2 cellular contexts compared by ENCODE assay signal in the genomic region with DNA sequence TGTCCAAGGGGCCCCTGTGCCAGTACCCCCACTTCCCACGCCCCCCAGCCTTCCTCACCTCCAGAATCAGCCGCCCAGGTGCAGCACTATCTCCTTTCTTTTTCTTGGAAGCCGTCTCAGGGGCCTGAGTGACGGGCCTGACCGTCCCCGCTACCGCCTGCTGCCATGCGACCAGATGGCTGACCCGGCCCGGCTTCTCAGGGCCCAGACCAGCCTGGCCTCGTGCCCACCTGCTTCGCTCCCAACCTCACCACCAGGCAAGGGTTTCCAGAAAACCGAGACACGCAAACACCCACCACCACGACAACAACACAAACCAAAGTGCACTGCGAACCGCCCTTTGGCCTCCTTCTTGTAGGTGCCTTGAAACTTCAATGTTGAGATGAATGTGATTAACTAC.
TF ChIP-seq lines count a peak whose summit lies in the region.

No MANE protein-coding gene starts in this region.

TF ChIP-seq in IMR-90, 13 proteins besides CTCF, POLR2A, EP300 and RAD21:
- TF ChIP-seq FOS (IDR thresholded peaks at IDR 0.05; ENCODE audit: low read depth, low read length) (no peak), RCOR1 (IDR thresholded peaks at IDR 0.05; ENCODE audit: insufficient replicate concordance, low read length) (no peak), RFX5 (IDR thresholded peaks at IDR 0.05; ENCODE audit: low read depth, low read length) (no peak), CHD1 (IDR thresholded peaks at IDR 0.05; ENCODE audit: low read depth, low read length) (no peak), BHLHE40 (IDR thresholded peaks at IDR 0.05; ENCODE audit: low read depth, low read length) (no peak), MXI1 (IDR thresholded peaks at IDR 0.05; ENCODE audit: borderline replicate concordance, low read depth, low read length) (no peak), SMC3 (IDR thresholded peaks at IDR 0.05; ENCODE audit: low read depth, low read length) (no peak), CEBPB (IDR thresholded peaks at IDR 0.05; ENCODE audit: low read depth, low read length) (no peak), NFE2L2 (IDR thresholded peaks at IDR 0.05; ENCODE audit: low read depth, low read length) (no peak), MAFK (IDR thresholded peaks at IDR 0.05; ENCODE audit: low read depth, low read length) (no peak), MAZ (IDR thresholded peaks at IDR 0.05; ENCODE audit: borderline replicate concordance, low read depth, low read length) (no peak)
- TF ChIP-seq, protein P1, sequence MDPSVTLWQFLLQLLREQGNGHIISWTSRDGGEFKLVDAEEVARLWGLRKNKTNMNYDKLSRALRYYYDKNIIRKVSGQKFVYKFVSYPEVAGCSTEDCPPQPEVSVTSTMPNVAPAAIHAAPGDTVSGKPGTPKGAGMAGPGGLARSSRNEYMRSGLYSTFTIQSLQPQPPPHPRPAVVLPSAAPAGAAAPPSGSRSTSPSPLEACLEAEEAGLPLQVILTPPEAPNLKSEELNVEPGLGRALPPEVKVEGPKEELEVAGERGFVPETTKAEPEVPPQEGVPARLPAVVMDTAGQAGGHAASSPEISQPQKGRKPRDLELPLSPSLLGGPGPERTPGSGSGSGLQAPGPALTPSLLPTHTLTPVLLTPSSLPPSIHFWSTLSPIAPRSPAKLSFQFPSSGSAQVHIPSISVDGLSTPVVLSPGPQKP (IDR thresholded peaks at IDR 0.05; ENCODE audit: borderline replicate concordance, low read depth, low read length), result no peak
- TF ChIP-seq, protein P2, sequence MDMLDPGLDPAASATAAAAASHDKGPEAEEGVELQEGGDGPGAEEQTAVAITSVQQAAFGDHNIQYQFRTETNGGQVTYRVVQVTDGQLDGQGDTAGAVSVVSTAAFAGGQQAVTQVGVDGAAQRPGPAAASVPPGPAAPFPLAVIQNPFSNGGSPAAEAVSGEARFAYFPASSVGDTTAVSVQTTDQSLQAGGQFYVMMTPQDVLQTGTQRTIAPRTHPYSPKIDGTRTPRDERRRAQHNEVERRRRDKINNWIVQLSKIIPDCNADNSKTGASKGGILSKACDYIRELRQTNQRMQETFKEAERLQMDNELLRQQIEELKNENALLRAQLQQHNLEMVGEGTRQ (IDR thresholded peaks at IDR 0.05; ENCODE audit: low read depth, low read length), result no peak
TF ChIP-seq in IMR-90: peak in this region for 0.

TF ChIP-seq in H1, 55 proteins besides CTCF, POLR2A, EP300 and RAD21:
- TF ChIP-seq CHD2 (IDR thresholded peaks at IDR 0.05; ENCODE audit: low read length) (no peak), KDM4A (IDR thresholded peaks at IDR 0.05; ENCODE audit: low read depth, low read length, severe bottlenecking) (no peak), SP1 (IDR thresholded peaks at IDR 0.05; ENCODE audit: low read depth, low read length) (no peak), NANOG (IDR thresholded peaks at IDR 0.05; ENCODE audit: insufficient read depth, low read depth, low read length, poor library complexity, severe bottlenecking) (no peak), TEAD4 (IDR thresholded peaks at IDR 0.05; ENCODE audit: low read depth, low read length) (no peak), NRF1 (IDR thresholded peaks at IDR 0.05; ENCODE audit: low read depth, low read length) (no peak), SAP30 (IDR thresholded peaks at IDR 0.05; ENCODE audit: insufficient read depth, insufficient replicate concordance, low read length) (no peak)
- TF ChIP-seq, protein P3, sequence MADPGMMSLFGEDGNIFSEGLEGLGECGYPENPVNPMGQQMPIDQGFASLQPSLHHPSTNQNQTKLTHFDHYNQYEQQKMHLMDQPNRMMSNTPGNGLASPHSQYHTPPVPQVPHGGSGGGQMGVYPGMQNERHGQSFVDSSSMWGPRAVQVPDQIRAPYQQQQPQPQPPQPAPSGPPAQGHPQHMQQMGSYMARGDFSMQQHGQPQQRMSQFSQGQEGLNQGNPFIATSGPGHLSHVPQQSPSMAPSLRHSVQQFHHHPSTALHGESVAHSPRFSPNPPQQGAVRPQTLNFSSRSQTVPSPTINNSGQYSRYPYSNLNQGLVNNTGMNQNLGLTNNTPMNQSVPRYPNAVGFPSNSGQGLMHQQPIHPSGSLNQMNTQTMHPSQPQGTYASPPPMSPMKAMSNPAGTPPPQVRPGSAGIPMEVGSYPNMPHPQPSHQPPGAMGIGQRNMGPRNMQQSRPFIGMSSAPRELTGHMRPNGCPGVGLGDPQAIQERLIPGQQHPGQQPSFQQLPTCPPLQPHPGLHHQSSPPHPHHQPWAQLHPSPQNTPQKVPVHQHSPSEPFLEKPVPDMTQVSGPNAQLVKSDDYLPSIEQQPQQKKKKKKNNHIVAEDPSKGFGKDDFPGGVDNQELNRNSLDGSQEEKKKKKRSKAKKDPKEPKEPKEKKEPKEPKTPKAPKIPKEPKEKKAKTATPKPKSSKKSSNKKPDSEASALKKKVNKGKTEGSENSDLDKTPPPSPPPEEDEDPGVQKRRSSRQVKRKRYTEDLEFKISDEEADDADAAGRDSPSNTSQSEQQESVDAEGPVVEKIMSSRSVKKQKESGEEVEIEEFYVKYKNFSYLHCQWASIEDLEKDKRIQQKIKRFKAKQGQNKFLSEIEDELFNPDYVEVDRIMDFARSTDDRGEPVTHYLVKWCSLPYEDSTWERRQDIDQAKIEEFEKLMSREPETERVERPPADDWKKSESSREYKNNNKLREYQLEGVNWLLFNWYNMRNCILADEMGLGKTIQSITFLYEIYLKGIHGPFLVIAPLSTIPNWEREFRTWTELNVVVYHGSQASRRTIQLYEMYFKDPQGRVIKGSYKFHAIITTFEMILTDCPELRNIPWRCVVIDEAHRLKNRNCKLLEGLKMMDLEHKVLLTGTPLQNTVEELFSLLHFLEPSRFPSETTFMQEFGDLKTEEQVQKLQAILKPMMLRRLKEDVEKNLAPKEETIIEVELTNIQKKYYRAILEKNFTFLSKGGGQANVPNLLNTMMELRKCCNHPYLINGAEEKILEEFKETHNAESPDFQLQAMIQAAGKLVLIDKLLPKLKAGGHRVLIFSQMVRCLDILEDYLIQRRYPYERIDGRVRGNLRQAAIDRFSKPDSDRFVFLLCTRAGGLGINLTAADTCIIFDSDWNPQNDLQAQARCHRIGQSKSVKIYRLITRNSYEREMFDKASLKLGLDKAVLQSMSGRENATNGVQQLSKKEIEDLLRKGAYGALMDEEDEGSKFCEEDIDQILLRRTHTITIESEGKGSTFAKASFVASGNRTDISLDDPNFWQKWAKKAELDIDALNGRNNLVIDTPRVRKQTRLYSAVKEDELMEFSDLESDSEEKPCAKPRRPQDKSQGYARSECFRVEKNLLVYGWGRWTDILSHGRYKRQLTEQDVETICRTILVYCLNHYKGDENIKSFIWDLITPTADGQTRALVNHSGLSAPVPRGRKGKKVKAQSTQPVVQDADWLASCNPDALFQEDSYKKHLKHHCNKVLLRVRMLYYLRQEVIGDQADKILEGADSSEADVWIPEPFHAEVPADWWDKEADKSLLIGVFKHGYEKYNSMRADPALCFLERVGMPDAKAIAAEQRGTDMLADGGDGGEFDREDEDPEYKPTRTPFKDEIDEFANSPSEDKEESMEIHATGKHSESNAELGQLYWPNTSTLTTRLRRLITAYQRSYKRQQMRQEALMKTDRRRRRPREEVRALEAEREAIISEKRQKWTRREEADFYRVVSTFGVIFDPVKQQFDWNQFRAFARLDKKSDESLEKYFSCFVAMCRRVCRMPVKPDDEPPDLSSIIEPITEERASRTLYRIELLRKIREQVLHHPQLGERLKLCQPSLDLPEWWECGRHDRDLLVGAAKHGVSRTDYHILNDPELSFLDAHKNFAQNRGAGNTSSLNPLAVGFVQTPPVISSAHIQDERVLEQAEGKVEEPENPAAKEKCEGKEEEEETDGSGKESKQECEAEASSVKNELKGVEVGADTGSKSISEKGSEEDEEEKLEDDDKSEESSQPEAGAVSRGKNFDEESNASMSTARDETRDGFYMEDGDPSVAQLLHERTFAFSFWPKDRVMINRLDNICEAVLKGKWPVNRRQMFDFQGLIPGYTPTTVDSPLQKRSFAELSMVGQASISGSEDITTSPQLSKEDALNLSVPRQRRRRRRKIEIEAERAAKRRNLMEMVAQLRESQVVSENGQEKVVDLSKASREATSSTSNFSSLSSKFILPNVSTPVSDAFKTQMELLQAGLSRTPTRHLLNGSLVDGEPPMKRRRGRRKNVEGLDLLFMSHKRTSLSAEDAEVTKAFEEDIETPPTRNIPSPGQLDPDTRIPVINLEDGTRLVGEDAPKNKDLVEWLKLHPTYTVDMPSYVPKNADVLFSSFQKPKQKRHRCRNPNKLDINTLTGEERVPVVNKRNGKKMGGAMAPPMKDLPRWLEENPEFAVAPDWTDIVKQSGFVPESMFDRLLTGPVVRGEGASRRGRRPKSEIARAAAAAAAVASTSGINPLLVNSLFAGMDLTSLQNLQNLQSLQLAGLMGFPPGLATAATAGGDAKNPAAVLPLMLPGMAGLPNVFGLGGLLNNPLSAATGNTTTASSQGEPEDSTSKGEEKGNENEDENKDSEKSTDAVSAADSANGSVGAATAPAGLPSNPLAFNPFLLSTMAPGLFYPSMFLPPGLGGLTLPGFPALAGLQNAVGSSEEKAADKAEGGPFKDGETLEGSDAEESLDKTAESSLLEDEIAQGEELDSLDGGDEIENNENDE (IDR thresholded peaks at IDR 0.05; ENCODE audit: insufficient replicate concordance, low read length), result no peak
- TF ChIP-seq, protein P4, sequence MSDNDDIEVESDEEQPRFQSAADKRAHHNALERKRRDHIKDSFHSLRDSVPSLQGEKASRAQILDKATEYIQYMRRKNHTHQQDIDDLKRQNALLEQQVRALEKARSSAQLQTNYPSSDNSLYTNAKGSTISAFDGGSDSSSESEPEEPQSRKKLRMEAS (IDR thresholded peaks at IDR 0.05), result no peak
- TF ChIP-seq, protein P5, sequence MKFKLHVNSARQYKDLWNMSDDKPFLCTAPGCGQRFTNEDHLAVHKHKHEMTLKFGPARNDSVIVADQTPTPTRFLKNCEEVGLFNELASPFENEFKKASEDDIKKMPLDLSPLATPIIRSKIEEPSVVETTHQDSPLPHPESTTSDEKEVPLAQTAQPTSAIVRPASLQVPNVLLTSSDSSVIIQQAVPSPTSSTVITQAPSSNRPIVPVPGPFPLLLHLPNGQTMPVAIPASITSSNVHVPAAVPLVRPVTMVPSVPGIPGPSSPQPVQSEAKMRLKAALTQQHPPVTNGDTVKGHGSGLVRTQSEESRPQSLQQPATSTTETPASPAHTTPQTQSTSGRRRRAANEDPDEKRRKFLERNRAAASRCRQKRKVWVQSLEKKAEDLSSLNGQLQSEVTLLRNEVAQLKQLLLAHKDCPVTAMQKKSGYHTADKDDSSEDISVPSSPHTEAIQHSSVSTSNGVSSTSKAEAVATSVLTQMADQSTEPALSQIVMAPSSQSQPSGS (IDR thresholded peaks at IDR 0.05; ENCODE audit: low read length), result no peak
- TF ChIP-seq, protein P6, sequence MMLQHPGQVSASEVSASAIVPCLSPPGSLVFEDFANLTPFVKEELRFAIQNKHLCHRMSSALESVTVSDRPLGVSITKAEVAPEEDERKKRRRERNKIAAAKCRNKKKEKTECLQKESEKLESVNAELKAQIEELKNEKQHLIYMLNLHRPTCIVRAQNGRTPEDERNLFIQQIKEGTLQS (IDR thresholded peaks at IDR 0.05; ENCODE audit: insufficient read depth, low read depth, low read length), result no peak
